ENCODE assay signal across 9 cellular contexts in the genomic region with DNA sequence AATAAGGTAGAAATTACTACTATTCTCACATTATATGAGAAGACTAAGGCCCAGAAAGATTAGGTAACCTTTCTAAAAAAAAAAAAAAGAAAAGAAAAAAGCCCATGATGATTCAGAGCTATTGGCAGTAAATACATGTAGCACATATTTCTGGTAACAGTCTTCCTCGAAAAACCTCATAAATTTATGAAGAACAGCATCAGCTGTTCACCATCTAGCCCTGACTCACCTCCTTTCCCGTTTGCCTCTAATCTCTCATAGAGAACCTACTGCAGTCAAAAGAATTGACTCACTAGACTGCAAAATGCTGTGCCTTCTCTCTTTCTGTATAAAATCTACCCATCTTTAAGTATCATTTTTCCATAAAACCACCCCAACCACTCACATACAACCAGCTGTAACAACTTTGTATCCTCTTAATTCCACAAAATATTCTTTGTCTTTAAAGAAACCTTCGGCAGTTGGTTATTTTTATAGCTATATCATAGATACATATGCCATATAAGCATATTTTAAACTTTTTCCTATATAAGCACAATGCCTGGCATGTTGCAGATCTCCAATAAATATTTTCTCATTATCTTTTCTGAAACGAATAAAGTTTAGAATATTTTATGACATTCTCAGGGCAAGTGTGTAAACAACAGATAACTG.
DNase-seq lines count a peak whose midpoint lies in the region; ATAC-seq and TF ChIP-seq lines count a peak whose summit lies in the region.
"Had no signal": no experiment of that assay in that cellular context is flagged by ENCODE, and none has a peak within 500 bp of the region (broad histone marks: within the 10 kb centered on the region; RNA-seq: fewer than 3 reads in every experiment).

No MANE protein-coding gene starts in this region.

- H3K4me1 ChIP-seq in ascending aorta: peaks cover 0 to 53% of the 10 kb centered on the region in 2 donors
- H3K4me1 ChIP-seq: SJSA1 had no signal

- ATAC-seq in HG02642 (IDR thresholded peaks at IDR 0.05; ENCODE audit: poor library complexity, unreplicated experiment): no peak

- H3K36me3 ChIP-seq in ascending aorta: no peaks in the 10 kb centered on the region
- H3K36me3 ChIP-seq in kidney epithelial cell (ENCODE audit: control insufficient read depth, insufficient read depth, low read length): no peaks in the 10 kb centered on the region
- H3K36me3 ChIP-seq: SJSA1 had no signal

- peak overlapping the region; percentile 34 to 54 for H3K27ac ChIP-seq in ascending aorta
- H3K27ac ChIP-seq: SJSA1 had no signal

- TF ChIP-seq CTCF in ascending aorta (IDR thresholded peaks at IDR 0.05) (no peak), kidney epithelial cell (IDR thresholded peaks at IDR 0.05; ENCODE audit: insufficient read depth, low read length, poor library complexity, severe bottlenecking) (no peak)

- no peaks in the 10 kb centered on the region for H3K27me3 ChIP-seq in ascending aorta
- no peaks in the 10 kb centered on the region for H3K27me3 ChIP-seq in kidney epithelial cell (ENCODE audit: control insufficient read depth, insufficient read depth, low read length)
- H3K27me3 ChIP-seq: SJSA1 had no signal

- no peaks in the 10 kb centered on the region for H3K9me3 ChIP-seq in ascending aorta
- H3K9me3 ChIP-seq: SJSA1 had no signal

- intact Hi-C loops in ascending aorta (cut with DNase I): loop anchor here (2.0 to 10.0 kb wide), 2 partner anchors 107 to 1939 kb away; partner anchors contain the start of gene CDC5L

- DNase-seq in A172 (ENCODE audit: low spot score): peak; percentile 48
- peak; percentile 20 for DNase-seq in GOT3 (lab: John Stamatoyannopoulos, UW)
- peak in 1 of 2 donors; percentile 73 for DNase-seq in ascending aorta (ENCODE audit: low spot score in 2 of 2)
- peak; percentile 29 for DNase-seq in kidney epithelial cell (ENCODE audit: low read depth)
- no peak for DNase-seq in NCI-H510A treated with DMSO at 0.1 percent for 48 hours (lab: John Stamatoyannopoulos, UW)
- DNase-seq in GDM1 (lab: John Stamatoyannopoulos, UW): no peak
- DNase-seq in SIG-M5 (lab: John Stamatoyannopoulos, UW): no peak

- no peak overlapping the region for H3K4me3 ChIP-seq in ascending aorta
- H3K4me3 ChIP-seq in kidney epithelial cell (ENCODE audit: low read depth, low read length): no peak overlapping the region
- H3K4me3 ChIP-seq: SJSA1 had no signal

Comparison
In these comparisons a context has a peak if more than half of its experiments do, and no peak if none do; other contexts are left out.
1. DNase-seq: peak in A172 (single experiment), GOT3 (single experiment) and kidney epithelial cell (single experiment); none in NCI-H510A treated with DMSO at 0.1 percent for 48 hours (single experiment), GDM1 (single experiment) and SIG-M5 (single experiment).